Comparison of ENCODE assay signal across 12 cellular contexts in the genomic region with DNA sequence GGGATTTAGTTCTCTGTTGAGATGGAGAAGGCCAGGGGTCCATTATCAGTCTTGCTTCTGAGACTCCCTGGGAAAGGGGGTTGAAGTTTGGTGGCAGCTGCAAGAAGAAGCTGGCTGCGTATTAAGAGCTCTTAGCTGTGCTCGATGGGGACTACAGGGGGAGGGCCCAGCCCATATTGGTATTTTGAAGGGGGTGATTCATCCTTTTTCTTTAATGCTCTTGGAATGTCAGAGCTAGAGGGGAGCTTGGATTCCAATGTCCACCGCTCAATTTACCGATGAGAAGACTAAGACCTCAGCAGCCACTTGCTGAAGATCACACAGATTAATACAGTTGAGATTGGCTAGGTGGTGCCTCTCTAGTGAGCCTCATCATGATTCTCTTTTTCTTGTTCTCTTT. TPM values are rescaled to one million over a fixed set of nuclear protein-coding genes. Genes with fewer than 3 reads are reported as not detected.
A peak's percentile ranks its signal among the peaks of the same experiment; 100 is the strongest.
DNase-seq lines count a peak whose midpoint lies in the region; ATAC-seq and TF ChIP-seq lines count a peak whose summit lies in the region.
"Had no signal": no experiment of that assay in that cellular context is flagged by ENCODE, and none has a peak within 500 bp of the region (broad histone marks: within the 10 kb centered on the region; RNA-seq: fewer than 3 reads in every experiment).

No MANE protein-coding gene starts in this region.

- DNase-seq in AG08396 (ENCODE audit: low spot score), result peak; percentile 37
- DNase-seq in GM23248, result peak; percentile 54
- no peak for DNase-seq in T-cell
- DNase-seq in kidney tubule cell (ENCODE audit: low spot score), result peak; percentile 67
- DNase-seq in NCI-H1694 treated with DMSO at 0.1 percent for 48 hours (lab: John Stamatoyannopoulos, UW), result no peak
- DNase-seq in HUDEP-2 (lab: John Stamatoyannopoulos, UW; ENCODE audit: unreplicated experiment in 76 of 76), result no peak
- no peak for DNase-seq in suprapubic skin (ENCODE audit: low spot score in 2 of 2)
- DNase-seq: amygdala, upper lobe of right lung had no signal

- no peaks in the 10 kb centered on the region for H3K79me2 ChIP-seq in GM23248 (ENCODE audit: insufficient read depth)

- WGBS in GM23248 (ENCODE audit: low coverage in 1 of 2, low lambda C conversion rate in 2 of 2, missing lambda C conversion rate in 2 of 2), 2 experiments, result 35 to 46% methylated on average over 4 of the region's 4 CpGs
- WGBS in suprapubic skin, result 82% methylated on average over 4 of the region's 4 CpGs

- no peak for TF ChIP-seq EP300 in suprapubic skin (IDR thresholded peaks at IDR 0.05)

- no peak overlapping the region for H3K27ac ChIP-seq in GM23248
- no peak overlapping the region for H3K27ac ChIP-seq in suprapubic skin
- H3K27ac ChIP-seq: upper lobe of right lung had no signal

- no peaks in the 10 kb centered on the region for H3K9me3 ChIP-seq in GM23248 (ENCODE audit: low read depth)
- H3K9me3 ChIP-seq in suprapubic skin, result no peaks in the 10 kb centered on the region
- H3K9me3 ChIP-seq: upper lobe of right lung had no signal

- no peaks in the 10 kb centered on the region for H3K9me2 ChIP-seq in GM23248 (ENCODE audit: insufficient read depth)

- peak overlapping the region; percentile 52 to 94 (median 67) for H3K4me3 Mint-ChIP-seq in T-cell
- H3K4me3 Mint-ChIP-seq: memory B cell had no signal

- no peak overlapping the region for H3K4me2 ChIP-seq in GM23248 (ENCODE audit: unreplicated experiment)

- H2AFZ ChIP-seq in GM23248, result no peak overlapping the region

- H3K27ac Mint-ChIP-seq in T-cell, result peak overlapping the region; percentile 98 to 99
- H3K27ac Mint-ChIP-seq: CD8-positive, alpha-beta memory T cell; memory B cell had no signal

- no peaks in the 10 kb centered on the region for H3F3A ChIP-seq in GM23248 (ENCODE audit: insufficient read depth)

- H3K27me3 Mint-ChIP-seq in T-cell, result peaks cover 5 to 32% of the 10 kb centered on the region in 2 donors

- H3K27me3 ChIP-seq in GM23248 (replicated peaks; ENCODE audit: insufficient read depth) (peaks cover 10% of the 10 kb centered on the region), suprapubic skin (peaks cover 95% of the 10 kb centered on the region)

- TF ChIP-seq POLR2A in suprapubic skin (IDR thresholded peaks at IDR 0.05), result no peak

- ATAC-seq in T-cell (replicated peaks in 1 of 4), result no peak
- no peak for ATAC-seq in HG02938 (IDR thresholded peaks at IDR 0.05; ENCODE audit: unreplicated experiment)
- ATAC-seq: upper lobe of right lung had no signal

- no peaks in the 10 kb centered on the region for H3K36me3 Mint-ChIP-seq in T-cell
- H3K36me3 Mint-ChIP-seq: CD8-positive, alpha-beta memory T cell; memory B cell had no signal

- CTCF ChIA-PET in T-cell (lab: Charles Lee), result interaction anchor here (0.6 to 1.1 kb wide), 6 partner anchors 9 to 183 kb away, joined by 3 to 6 read pairs (median 4); no protein-coding TSS in a partner anchor

- in situ Hi-C loops in GM23248 (cut with MboI), result loop anchor here (10.0 kb wide), 2 partner anchors 116 to 346 kb away; no protein-coding TSS in a partner anchor

- H3K4me1 Mint-ChIP-seq in T-cell, result peaks cover 68 to 74% (median 68%) of the 10 kb centered on the region in 3 donors

- POLR2A ChIA-PET in T-cell (lab: Charles Lee), result interaction anchor here in 1 of 2 donors (0.5 kb wide), 2 partner anchors 15 to 142 kb away, joined by 3 to 8 read pairs; no protein-coding TSS in a partner anchor

- H3K4me1 ChIP-seq in GM23248 (ENCODE audit: insufficient read depth), result peaks cover 8% of the 10 kb centered on the region; the same call in 1 of the 2 replicates
- H3K4me1 ChIP-seq in suprapubic skin, result peaks cover 42% of the 10 kb centered on the region

- H4K20me1 ChIP-seq in GM23248 (ENCODE audit: insufficient read depth), result no peaks in the 10 kb centered on the region

- H3K36me3 ChIP-seq in GM23248 (ENCODE audit: low read depth) (no peaks in the 10 kb centered on the region), suprapubic skin (no peaks in the 10 kb centered on the region)
- H3K36me3 ChIP-seq: upper lobe of right lung had no signal

- no peaks in the 10 kb centered on the region for H3K9me3 Mint-ChIP-seq in T-cell
- H3K9me3 Mint-ChIP-seq: CD8-positive, alpha-beta memory T cell; memory B cell had no signal

- no peak overlapping the region for H3K9ac ChIP-seq in GM23248

- TF ChIP-seq CTCF in suprapubic skin (IDR thresholded peaks at IDR 0.05), result no peak

- no peak overlapping the region for H3K4me3 ChIP-seq in GM23248
- no peak overlapping the region for H3K4me3 ChIP-seq in suprapubic skin

RNA-seq across cellular contexts. Expression of a gene that starts 5.0 kb away (rescaled TPM):
- 6.7 TPM in 2 replicates for total RNA-seq in GM23248 (2014; rRNA removed; shearing (Covaris generic))
- 3.6 and 4.4 TPM in 2 replicates for polyA plus RNA-seq in GM23248 (2016; fragmentation: Nextera tagmentation; extraction: Ambion mirVana)
- total RNA-seq in T-cell (10 to 100 TPM in 4 of 5 donors, 1 to 10 TPM in 1; 9.2 to 82.3 (median 64.6) TPM), suprapubic skin (1 to 10 TPM in 1 of 4 donors, under 1 TPM in 1, not detected in 2; 0.30 to 1.0 TPM)

Comparison
In these comparisons a context has a peak if more than half of its experiments do, and no peak if none do; other contexts are left out.
1. DNase-seq: peak in AG08396 (single experiment), GM23248 (single experiment) and kidney tubule cell (single experiment); none in T-cell (0 of 34), NCI-H1694 treated with DMSO at 0.1 percent for 48 hours (single experiment), HUDEP-2 (0 of 76) and suprapubic skin (0 of 2).